In the genomic region with DNA sequence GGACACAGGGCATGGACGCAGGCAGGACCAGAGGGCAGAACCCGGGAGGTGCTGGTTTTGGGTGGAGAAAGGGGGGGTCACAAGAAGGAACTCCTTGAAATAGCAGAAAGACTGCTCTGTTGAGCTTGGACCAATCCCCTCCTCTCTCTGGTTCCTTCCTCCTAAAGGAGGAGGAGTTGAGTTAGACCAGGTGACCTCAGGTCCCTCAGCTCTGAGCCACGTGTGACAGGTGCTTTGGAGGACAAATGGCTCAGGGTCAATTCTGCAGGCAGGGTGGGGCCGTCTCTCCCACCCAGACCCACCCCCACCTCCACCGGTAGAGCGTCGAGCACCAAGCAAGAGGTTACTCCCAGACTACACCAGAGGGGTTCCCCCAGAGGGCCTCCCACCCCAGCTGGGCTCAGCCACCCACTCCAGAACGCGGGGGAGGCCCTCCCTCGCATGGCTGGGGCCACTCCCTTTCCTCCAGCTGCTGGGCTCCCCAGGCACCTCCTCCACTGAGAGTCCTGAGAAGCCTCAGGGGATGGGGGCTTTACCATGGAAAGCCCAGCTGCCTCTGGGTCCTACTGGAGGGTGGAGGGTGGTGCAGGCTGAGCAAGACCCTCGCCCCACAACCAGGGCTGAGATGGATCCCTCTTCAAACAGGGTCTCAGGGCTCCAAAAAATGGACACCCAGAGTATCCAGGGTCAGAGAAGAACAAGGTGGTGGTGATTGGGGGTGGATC, we compare ENCODE assay signal across 8 cellular contexts. TPM values are rescaled to one million over a fixed set of nuclear protein-coding genes. Genes with fewer than 3 reads are reported as not detected.
DNase-seq lines count a peak whose midpoint lies in the region; ATAC-seq, FAIRE-seq and TF ChIP-seq lines count a peak whose summit lies in the region.

No MANE protein-coding gene starts in this region.

- H3K9me3 ChIP-seq in iPS-20b (ENCODE audit: insufficient read depth, low read depth, low read length), result no peaks in the 10 kb centered on the region

- peaks cover 21% of the 10 kb centered on the region for H3K36me3 ChIP-seq in iPS-20b (ENCODE audit: insufficient read depth, low read depth, low read length)

- H3K4me3 ChIP-seq in iPS-20b (ENCODE audit: low read length), result peak overlapping the region; percentile 56

- peak; percentile 60 for DNase-seq in A172 (ENCODE audit: low spot score)
- peak; percentile 82 for DNase-seq in GM13976 (ENCODE audit: low spot score)
- DNase-seq in RCC 7860 (ENCODE audit: low spot score), result peak; percentile 28
- DNase-seq in amniotic stem cell (lab: John Stamatoyannopoulos, UW), result peak; percentile 30
- peak; percentile 29 for DNase-seq in stimulated activated CD4-positive, alpha-beta T cell treated with anti-CD3 and anti-CD28 coated beads, Interleukin-4, amount 100 ng/mL, for 24 hours

- no peak for FAIRE-seq in RCC 7860 (lab: Jason Lieb, UNC)

- in situ Hi-C loops in GM13976 (cut with MboI; ENCODE audit: low sequenced_read_pairs, unreplicated experiment), result no loop called here

- peaks cover 5% of the 10 kb centered on the region; the same call in 1 of the 2 replicates for H3K4me1 ChIP-seq in iPS-20b (ENCODE audit: insufficient read depth, low read length)

- peaks cover 19% of the 10 kb centered on the region; the same call in 1 of the 2 replicates for H3K27me3 ChIP-seq in iPS-20b (ENCODE audit: insufficient read depth, low read length)

- no peak for TF ChIP-seq CTCF in GM13976 (IDR thresholded peaks at IDR 0.05; ENCODE audit: borderline replicate concordance, control extremely low read depth, extremely low read depth, insufficient read depth, missing control alignments)

- H3K9ac ChIP-seq in iPS-20b (ENCODE audit: low read depth, low read length), result no peak overlapping the region

- H3K27ac ChIP-seq in iPS-20b (ENCODE audit: low read length), result no peak overlapping the region

- ATAC-seq in HG03196 (IDR thresholded peaks at IDR 0.05; ENCODE audit: unreplicated experiment), result peak; percentile 37
- no peak for ATAC-seq in HG03342 (IDR thresholded peaks at IDR 0.05; ENCODE audit: unreplicated experiment)

RNA-seq across cellular contexts. Expression of a gene that starts 7.7 kb away (rescaled TPM):
- 148 and 155 TPM in 2 replicates for total RNA-seq in A172 (2014; rRNA removed; shearing (Covaris generic))

RNA-seq across cellular contexts. Expression of a gene that starts 28.7 kb away (rescaled TPM):
- total RNA-seq in A172 (2014; rRNA removed; shearing (Covaris generic)), result 84.2 and 89.2 TPM in 2 replicates

RNA-seq across cellular contexts. Expression of a gene that starts 31.7 kb away (rescaled TPM):
- 36.1 and 40.8 TPM in 2 replicates for total RNA-seq in A172 (2014; rRNA removed; shearing (Covaris generic))

Comparison
In these comparisons a context has a peak if more than half of its experiments do, and no peak if none do; other contexts are left out.
1. DNase-seq: peak in every context shown above with its lines; median percentile 82 in GM13976; 60 in A172; 30 in amniotic stem cell; 29 in stimulated activated CD4-positive, alpha-beta T cell treated with anti-CD3 and anti-CD28 coated beads, Interleukin-4, amount 100 ng/mL, for 24 hours; 28 in RCC 7860.